ENCODE assay signal across 1 cellular context in the genomic region with DNA sequence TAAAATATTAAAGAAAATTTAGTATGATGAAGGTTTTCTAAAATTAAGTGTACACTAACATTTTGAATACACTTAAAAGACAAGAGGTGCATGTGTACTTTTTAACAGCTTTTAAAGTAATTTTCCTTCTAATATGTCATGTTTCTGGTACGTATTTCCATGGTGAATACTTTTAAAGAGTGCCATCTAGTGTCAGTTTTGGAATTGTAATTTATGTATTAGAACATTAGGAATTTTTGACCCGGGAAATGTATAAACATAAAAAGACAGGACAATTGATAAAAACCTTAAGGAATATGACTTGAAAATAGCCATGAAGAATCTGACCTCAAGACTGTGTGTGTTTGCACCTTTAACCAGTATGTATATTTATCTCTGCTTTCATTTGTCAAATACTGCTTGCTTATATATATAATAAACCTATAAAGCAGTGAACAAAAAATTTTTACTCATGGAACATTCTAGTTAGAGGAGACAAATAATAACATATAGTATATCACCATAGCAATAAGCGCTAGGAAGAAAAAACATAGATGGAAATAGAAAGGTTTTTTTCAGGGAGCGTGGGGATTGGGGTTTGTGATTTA.
TF ChIP-seq lines count a peak whose summit lies in the region.

No MANE protein-coding gene starts in this region.

TF ChIP-seq in K562, 482 proteins besides CTCF, POLR2A, EP300 and RAD21 (continued from another document):
- TF ChIP-seq, protein P1, sequence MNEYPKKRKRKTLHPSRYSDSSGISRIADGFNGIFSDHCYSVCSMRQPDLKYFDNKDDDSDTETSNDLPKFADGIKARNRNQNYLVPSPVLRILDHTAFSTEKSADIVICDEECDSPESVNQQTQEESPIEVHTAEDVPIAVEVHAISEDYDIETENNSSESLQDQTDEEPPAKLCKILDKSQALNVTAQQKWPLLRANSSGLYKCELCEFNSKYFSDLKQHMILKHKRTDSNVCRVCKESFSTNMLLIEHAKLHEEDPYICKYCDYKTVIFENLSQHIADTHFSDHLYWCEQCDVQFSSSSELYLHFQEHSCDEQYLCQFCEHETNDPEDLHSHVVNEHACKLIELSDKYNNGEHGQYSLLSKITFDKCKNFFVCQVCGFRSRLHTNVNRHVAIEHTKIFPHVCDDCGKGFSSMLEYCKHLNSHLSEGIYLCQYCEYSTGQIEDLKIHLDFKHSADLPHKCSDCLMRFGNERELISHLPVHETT (CRISPR knock-in tag; conservative IDR thresholded peaks at IDR 0.05 in 1 of 2, IDR thresholded peaks at IDR 0.05 in 1 of 2): no peak
- TF ChIP-seq LCOR (CRISPR knock-in tag; IDR thresholded peaks at IDR 0.05) (no peak), FOXA1 (IDR thresholded peaks at IDR 0.05; ENCODE audit: borderline replicate concordance) (no peak)
- TF ChIP-seq, protein P2, sequence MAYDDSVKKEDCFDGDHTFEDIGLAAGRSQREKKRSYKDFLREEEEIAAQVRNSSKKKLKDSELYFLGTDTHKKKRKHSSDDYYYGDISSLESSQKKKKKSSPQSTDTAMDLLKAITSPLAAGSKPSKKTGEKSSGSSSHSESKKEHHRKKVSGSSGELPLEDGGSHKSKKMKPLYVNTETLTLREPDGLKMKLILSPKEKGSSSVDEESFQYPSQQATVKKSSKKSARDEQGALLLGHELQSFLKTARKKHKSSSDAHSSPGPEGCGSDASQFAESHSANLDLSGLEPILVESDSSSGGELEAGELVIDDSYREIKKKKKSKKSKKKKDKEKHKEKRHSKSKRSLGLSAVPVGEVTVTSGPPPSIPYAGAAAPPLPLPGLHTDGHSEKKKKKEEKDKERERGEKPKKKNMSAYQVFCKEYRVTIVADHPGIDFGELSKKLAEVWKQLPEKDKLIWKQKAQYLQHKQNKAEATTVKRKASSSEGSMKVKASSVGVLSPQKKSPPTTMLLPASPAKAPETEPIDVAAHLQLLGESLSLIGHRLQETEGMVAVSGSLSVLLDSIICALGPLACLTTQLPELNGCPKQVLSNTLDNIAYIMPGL (CRISPR knock-in tag; IDR thresholded peaks at IDR 0.05): no peak
